Comparison of ENCODE assay signal across 14 cellular contexts in the genomic region with DNA sequence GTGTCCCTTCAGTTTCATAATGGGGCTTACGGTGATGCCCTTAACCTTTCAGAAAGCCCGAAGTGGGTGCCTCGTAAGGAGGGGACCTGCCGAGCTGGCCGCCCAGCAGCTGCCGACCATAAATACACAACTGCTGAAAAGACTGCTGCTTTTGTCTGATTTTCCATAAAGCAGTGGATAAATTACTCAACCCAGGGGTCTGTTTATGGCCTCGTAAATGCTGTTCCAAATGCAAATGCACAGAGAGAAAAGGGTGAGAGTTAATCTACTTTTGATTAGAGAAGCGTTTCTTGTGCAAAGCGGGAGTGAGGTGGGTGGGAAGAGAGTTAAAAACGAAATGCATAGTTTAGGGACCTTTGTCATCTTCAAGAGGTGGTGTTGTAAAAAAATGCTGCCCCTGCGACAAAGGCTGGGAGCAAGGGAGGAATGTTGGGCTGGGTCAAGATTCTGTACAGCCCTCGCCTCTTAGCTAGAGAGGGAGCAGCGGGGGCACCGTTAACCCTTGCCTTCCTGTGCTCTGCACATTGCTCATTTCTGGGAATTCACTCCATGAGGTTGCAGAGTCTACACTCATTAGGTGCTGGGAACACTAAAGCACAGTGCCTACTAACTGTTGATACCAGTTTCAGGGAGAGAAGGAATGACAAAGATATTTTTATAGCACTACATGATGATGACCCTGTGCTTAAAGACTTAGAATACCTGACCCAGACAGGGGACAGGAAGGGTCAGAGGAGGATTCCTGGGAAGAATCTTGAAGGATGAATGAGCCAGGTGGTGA.
A peak's percentile ranks its signal among the peaks of the same experiment; 100 is the strongest.
DNase-seq lines count a peak whose midpoint lies in the region; ATAC-seq, FAIRE-seq and TF ChIP-seq lines count a peak whose summit lies in the region.
"Had no signal": no experiment of that assay in that cellular context is flagged by ENCODE, and none has a peak within 500 bp of the region (broad histone marks: within the 10 kb centered on the region; RNA-seq: fewer than 3 reads in every experiment).

No MANE protein-coding gene starts in this region.

- H3K4me1 ChIP-seq in cardiac muscle cell (ENCODE audit: low read depth) (peaks cover 8% of the 10 kb centered on the region), right cardiac atrium (ENCODE audit: control insufficient read depth, insufficient read depth, low read length) (no peaks in the 10 kb centered on the region)

- no peak for TF ChIP-seq CTCF in cardiac muscle cell (IDR thresholded peaks at IDR 0.05; ENCODE audit: low read depth, low read length)
- no peak for TF ChIP-seq CTCF in WTC11 (IDR thresholded peaks at IDR 0.05)
- no peak for TF ChIP-seq CTCF in mesothelial cell of epicardium (IDR thresholded peaks at IDR 0.05; ENCODE audit: unreplicated experiment)
- TF ChIP-seq CTCF in GM13976 (IDR thresholded peaks at IDR 0.05; ENCODE audit: borderline replicate concordance, control extremely low read depth, extremely low read depth, insufficient read depth, missing control alignments), result no peak

- no peaks in the 10 kb centered on the region for H3K9me3 ChIP-seq in cardiac muscle cell (ENCODE audit: low read depth)
- no peaks in the 10 kb centered on the region for H3K9me3 ChIP-seq in right cardiac atrium (ENCODE audit: control insufficient read depth, low read length)

- H3K27me3 Mint-ChIP-seq in WTC11 (ENCODE audit: low read depth) (peaks cover 44% of the 10 kb centered on the region), mesothelial cell of epicardium (ENCODE audit: low read depth) (no peaks in the 10 kb centered on the region)
- H3K27me3 Mint-ChIP-seq in activated naive CD4-positive, alpha-beta T cell treated with anti-CD3 and anti-CD28 coated beads for 36 hours (ENCODE audit: low read depth), result peaks cover 4% of the 10 kb centered on the region

- CTCF ChIA-PET in WTC11 (lab: Charles Lee), result interaction anchor here (1.3 to 2.4 kb wide), 2 partner anchors 68 to 682 kb away, joined by 3 to 9 read pairs; no protein-coding TSS in a partner anchor
- CTCF ChIA-PET in activated naive CD4-positive, alpha-beta T cell treated with anti-CD3 and anti-CD28 coated beads for 36 hours (lab: Charles Lee), result no interaction called here

- H3K27me3 ChIP-seq in cardiac muscle cell, result no peaks in the 10 kb centered on the region
- H3K27me3 ChIP-seq in right cardiac atrium (ENCODE audit: control insufficient read depth, insufficient read depth), result no peaks in the 10 kb centered on the region

- peak overlapping the region; percentile 56 for H3K27ac ChIP-seq in cardiac muscle cell
- H3K27ac ChIP-seq in right cardiac atrium (ENCODE audit: low read length), result no peak overlapping the region
- H3K27ac ChIP-seq: skin epidermis had no signal

- H3K4me1 Mint-ChIP-seq in WTC11 (peaks cover 12% of the 10 kb centered on the region), mesothelial cell of epicardium (peaks cover 55% of the 10 kb centered on the region)
- H3K4me1 Mint-ChIP-seq in activated naive CD4-positive, alpha-beta T cell treated with anti-CD3 and anti-CD28 coated beads for 36 hours (ENCODE audit: low read depth), result no peaks in the 10 kb centered on the region

- H3K9me3 Mint-ChIP-seq in WTC11 (no peaks in the 10 kb centered on the region), mesothelial cell of epicardium (no peaks in the 10 kb centered on the region)
- H3K9me3 Mint-ChIP-seq in activated naive CD4-positive, alpha-beta T cell treated with anti-CD3 and anti-CD28 coated beads for 36 hours, result no peaks in the 10 kb centered on the region

- peak in 1 of 2 donors; percentile 57 for DNase-seq in cardiac muscle cell (ENCODE audit: low read depth in 1 of 2, low spot score in 1 of 2)
- DNase-seq in right cardiac atrium, result no peak
- no peak for DNase-seq in WTC11 (ENCODE audit: low spot score)
- DNase-seq in mesothelial cell of epicardium (ENCODE audit: low spot score in 2 of 2, unreplicated experiment in 2 of 2), result no peak
- peak; percentile 47 for DNase-seq in urothelium cell line (ENCODE audit: low spot score)
- no peak for DNase-seq in activated naive CD4-positive, alpha-beta T cell treated with anti-CD3 and anti-CD28 coated beads for 36 hours
- no peak for DNase-seq in GM13976 (ENCODE audit: low spot score)
- DNase-seq in SHP77 (lab: John Stamatoyannopoulos, UW), result no peak
- DNase-seq: HCEC 1CT, NCI-H226 had no signal

- FAIRE-seq in urothelium cell line (lab: Jason Lieb, UNC), result peak; percentile 20
- FAIRE-seq: endometrium, GM12878, K562 had no signal

- no peak overlapping the region for H3K4me3 ChIP-seq in cardiac muscle cell
- no peak overlapping the region for H3K4me3 ChIP-seq in right cardiac atrium (ENCODE audit: low read length)
- H3K4me3 ChIP-seq: GM12878, K562, skin epidermis had no signal

- H3K27ac Mint-ChIP-seq in WTC11 (peak overlapping the region; percentile 46; the same call in 1 of the 2 replicates), mesothelial cell of epicardium (peak overlapping the region; percentile 89)
- no peak overlapping the region for H3K27ac Mint-ChIP-seq in activated naive CD4-positive, alpha-beta T cell treated with anti-CD3 and anti-CD28 coated beads for 36 hours

- ATAC-seq in right cardiac atrium (no peak), WTC11 (peak; percentile 84)
- ATAC-seq: GM12878, K562 had no signal

- in situ Hi-C loops in GM13976 (cut with MboI; ENCODE audit: low sequenced_read_pairs, unreplicated experiment), result no loop called here

- H3K36me3 ChIP-seq in cardiac muscle cell, result no peaks in the 10 kb centered on the region

- peak overlapping the region; percentile 52 for H3K4me3 Mint-ChIP-seq in WTC11
- peak overlapping the region; percentile 49 for H3K4me3 Mint-ChIP-seq in mesothelial cell of epicardium
- no peak overlapping the region for H3K4me3 Mint-ChIP-seq in activated naive CD4-positive, alpha-beta T cell treated with anti-CD3 and anti-CD28 coated beads for 36 hours

- H3K36me3 Mint-ChIP-seq in WTC11 (no peaks in the 10 kb centered on the region), mesothelial cell of epicardium (no peaks in the 10 kb centered on the region)
- H3K36me3 Mint-ChIP-seq in activated naive CD4-positive, alpha-beta T cell treated with anti-CD3 and anti-CD28 coated beads for 36 hours (ENCODE audit: low read depth), result no peaks in the 10 kb centered on the region

- POLR2A ChIA-PET in WTC11 (lab: Charles Lee), result interaction anchor here (0.7 kb wide), 1 partner anchor 153 kb away, joined by 6 read pairs; no protein-coding TSS in a partner anchor

- intact Hi-C loops in right cardiac atrium (cut with DNase I), result no loop called here
- intact Hi-C loops in activated naive CD4-positive, alpha-beta T cell treated with anti-CD3 and anti-CD28 coated beads for 36 hours (cut with micrococcal nuclease), result no loop called here

- WGBS in right cardiac atrium, result 41% methylated on average over 14 of the region's 14 CpGs

TF ChIP-seq in WTC11, 78 proteins besides CTCF, POLR2A, EP300 and RAD21:
- TF ChIP-seq GRHL2 (CRISPR knock-in tag; IDR thresholded peaks at IDR 0.05; ENCODE audit: insufficient replicate concordance, severe bottlenecking) (no peak), MXD4 (CRISPR knock-in tag; IDR thresholded peaks at IDR 0.05; ENCODE audit: borderline replicate concordance) (no peak), EMX1 (CRISPR knock-in tag; IDR thresholded peaks at IDR 0.05) (no peak), ZBTB21 (CRISPR knock-in tag; IDR thresholded peaks at IDR 0.05; ENCODE audit: borderline replicate concordance) (no peak), JAZF1 (CRISPR knock-in tag; IDR thresholded peaks at IDR 0.05) (no peak), SMAD3 (CRISPR knock-in tag; IDR thresholded peaks at IDR 0.05; ENCODE audit: borderline replicate concordance) (no peak), CREB1 (CRISPR knock-in tag; IDR thresholded peaks at IDR 0.05) (no peak), ESRRA (CRISPR knock-in tag; IDR thresholded peaks at IDR 0.05; ENCODE audit: borderline replicate concordance) (no peak), PRRX2 (CRISPR knock-in tag; IDR thresholded peaks at IDR 0.05) (no peak)
- TF ChIP-seq, protein P1, sequence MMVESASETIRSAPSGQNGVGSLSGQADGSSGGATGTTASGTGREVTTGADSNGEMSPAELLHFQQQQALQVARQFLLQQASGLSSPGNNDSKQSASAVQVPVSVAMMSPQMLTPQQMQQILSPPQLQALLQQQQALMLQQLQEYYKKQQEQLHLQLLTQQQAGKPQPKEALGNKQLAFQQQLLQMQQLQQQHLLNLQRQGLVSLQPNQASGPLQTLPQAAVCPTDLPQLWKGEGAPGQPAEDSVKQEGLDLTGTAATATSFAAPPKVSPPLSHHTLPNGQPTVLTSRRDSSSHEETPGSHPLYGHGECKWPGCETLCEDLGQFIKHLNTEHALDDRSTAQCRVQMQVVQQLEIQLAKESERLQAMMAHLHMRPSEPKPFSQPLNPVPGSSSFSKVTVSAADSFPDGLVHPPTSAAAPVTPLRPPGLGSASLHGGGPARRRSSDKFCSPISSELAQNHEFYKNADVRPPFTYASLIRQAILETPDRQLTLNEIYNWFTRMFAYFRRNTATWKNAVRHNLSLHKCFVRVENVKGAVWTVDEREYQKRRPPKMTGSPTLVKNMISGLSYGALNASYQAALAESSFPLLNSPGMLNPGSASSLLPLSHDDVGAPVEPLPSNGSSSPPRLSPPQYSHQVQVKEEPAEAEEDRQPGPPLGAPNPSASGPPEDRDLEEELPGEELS (CRISPR knock-in tag; IDR thresholded peaks at IDR 0.05), result no peak
- TF ChIP-seq, protein P2, sequence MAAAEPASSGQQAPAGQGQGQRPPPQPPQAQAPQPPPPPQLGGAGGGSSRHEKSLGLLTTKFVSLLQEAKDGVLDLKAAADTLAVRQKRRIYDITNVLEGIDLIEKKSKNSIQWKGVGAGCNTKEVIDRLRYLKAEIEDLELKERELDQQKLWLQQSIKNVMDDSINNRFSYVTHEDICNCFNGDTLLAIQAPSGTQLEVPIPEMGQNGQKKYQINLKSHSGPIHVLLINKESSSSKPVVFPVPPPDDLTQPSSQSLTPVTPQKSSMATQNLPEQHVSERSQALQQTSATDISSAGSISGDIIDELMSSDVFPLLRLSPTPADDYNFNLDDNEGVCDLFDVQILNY (CRISPR knock-in tag; IDR thresholded peaks at IDR 0.05), result no peak
- TF ChIP-seq, protein P3, sequence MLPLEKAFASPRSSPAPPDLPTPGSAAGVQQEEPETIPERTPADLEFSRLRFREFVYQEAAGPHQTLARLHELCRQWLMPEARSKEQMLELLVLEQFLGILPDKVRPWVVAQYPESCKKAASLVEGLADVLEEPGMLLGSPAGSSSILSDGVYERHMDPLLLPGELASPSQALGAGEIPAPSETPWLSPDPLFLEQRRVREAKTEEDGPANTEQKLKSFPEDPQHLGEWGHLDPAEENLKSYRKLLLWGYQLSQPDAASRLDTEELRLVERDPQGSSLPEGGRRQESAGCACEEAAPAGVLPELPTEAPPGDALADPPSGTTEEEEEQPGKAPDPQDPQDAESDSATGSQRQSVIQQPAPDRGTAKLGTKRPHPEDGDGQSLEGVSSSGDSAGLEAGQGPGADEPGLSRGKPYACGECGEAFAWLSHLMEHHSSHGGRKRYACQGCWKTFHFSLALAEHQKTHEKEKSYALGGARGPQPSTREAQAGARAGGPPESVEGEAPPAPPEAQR (CRISPR knock-in tag; IDR thresholded peaks at IDR 0.05), result no peak
